ENCODE assay signal across 35 cellular contexts in genomic region chr16:84382396-84382795, GRCh38. TPM values are rescaled to one million over a fixed set of nuclear protein-coding genes. Genes with fewer than 3 reads are reported as not detected.
"Had no signal": no experiment of that assay in that cellular context is flagged by ENCODE, and none has a peak within 500 bp of the region (broad histone marks: within the 10 kb centered on the region; RNA-seq: fewer than 3 reads in every experiment).

No MANE protein-coding gene starts in this region.

- FAIRE-seq: endometrium, endothelial cell of umbilical vein had no signal

- H3K9me3 ChIP-seq: adrenal gland, body of pancreas, colonic mucosa had no signal

- H3K4me3 ChIP-seq: adrenal gland, body of pancreas, colonic mucosa, esophagus squamous epithelium, gastroesophageal sphincter had no signal

- H3K27ac ChIP-seq: adrenal gland, body of pancreas, colonic mucosa, epithelial cell of prostate, esophagus squamous epithelium, gastroesophageal sphincter had no signal

- H3K27me3 ChIP-seq: adrenal gland, body of pancreas, colonic mucosa, esophagus squamous epithelium, gastroesophageal sphincter had no signal

- H3K36me3 ChIP-seq: adrenal gland, colonic mucosa, esophagus squamous epithelium, gastroesophageal sphincter had no signal

- H3K4me1 ChIP-seq: adrenal gland, body of pancreas, colonic mucosa, gastroesophageal sphincter had no signal

- ATAC-seq: activated CD4-positive, alpha-beta T cell treated with anti-CD3 and anti-CD28 coated beads for 36 hours; activated CD8-positive, alpha-beta memory T cell treated with anti-CD3 and anti-CD28 coated beads, Interleukin-2, amount 10 ng/mL, durations not matched to agents 7 days and 5 days; activated CD8-positive, alpha-beta T cell treated with anti-CD3 and anti-CD28 coated beads, Interleukin-2, amount 10 ng/mL, durations not matched to agents 7 days and 5 days; activated naive CD8-positive, alpha-beta T cell treated with anti-CD3 and anti-CD28 coated beads, Interleukin-2, amount 50 U/mL, for 24 hours; body of pancreas; gastroesophageal sphincter; T-helper 17 cell had no signal

- DNase-seq: activated CD4-positive, alpha-beta memory T cell treated with anti-CD3 and anti-CD28 coated beads for 36 hours; activated CD4-positive, alpha-beta T cell treated with anti-CD3 and anti-CD28 coated beads for 36 hours; activated CD4-positive, alpha-beta T cell treated with anti-CD3 and anti-CD28 coated beads, Interleukin-2, amount 10 ng/mL, durations not matched to agents 24 days and 14 days; activated CD4-positive, CD25-positive, alpha-beta regulatory T cell; activated CD4-positive, CD25-positive, alpha-beta regulatory T cell treated with anti-CD3 and anti-CD28 coated beads, Interleukin-2, amount 50 U/mL, for 72 hours; activated CD8-positive, alpha-beta memory T cell treated with anti-CD3 and anti-CD28 coated beads, Interleukin-2, amount 10 ng/mL, durations not matched to agents 7 days and 5 days; activated CD8-positive, alpha-beta memory T cell treated with anti-CD3 and anti-CD28 coated beads, Interleukin-2, amount 50 U/mL, for 4 hours; activated CD8-positive, alpha-beta T cell treated with anti-CD3 and anti-CD28 coated beads, Interleukin-2, amount 10 ng/mL, durations not matched to agents 7 days and 5 days; activated effector memory CD4-positive, alpha-beta T cell treated with anti-CD3 and anti-CD28 coated beads, Interleukin-2, amount 50 U/mL, for 16 hours; activated naive CD4-positive, alpha-beta T cell treated with anti-CD3 and anti-CD28 coated beads for 36 hours; activated naive CD8-positive, alpha-beta T cell treated with anti-CD3 and anti-CD28 coated beads for 36 hours; activated naive CD8-positive, alpha-beta T cell treated with anti-CD3 and anti-CD28 coated beads, Interleukin-2, amount 50 U/mL, for 24 hours; activated T-cell treated with anti-CD3 and anti-CD28 coated beads, Interleukin-2, amount 50 U/mL, for 1 hour; activated T-cell treated with anti-CD3 and anti-CD28 coated beads, Interleukin-2, amount 50 U/mL, for 48 hours; adrenal gland; amygdala; body of pancreas; central memory CD4-positive, alpha-beta T cell; cerebellar nuclear complex; colonic mucosa; effector CD8-positive, alpha-beta T cell; esophagus squamous epithelium; foreskin melanocyte; T-helper 1 cell; T-helper 17 cell had no signal

RNA-seq across cellular contexts. Expression of gene ATP2C2, which starts 14.1 kb away (rescaled TPM):
- total RNA-seq: activated CD4-positive, alpha-beta memory T cell treated with anti-CD3 and anti-CD28 coated beads for 36 hours; activated CD4-positive, alpha-beta T cell treated with anti-CD3 and anti-CD28 coated beads for 36 hours; activated CD4-positive, alpha-beta T cell treated with anti-CD3 and anti-CD28 coated beads, Interleukin-2, amount 10 ng/mL, durations not matched to agents 24 days and 14 days; activated CD8-positive, alpha-beta memory T cell treated with anti-CD3 and anti-CD28 coated beads for 36 hours; activated CD8-positive, alpha-beta memory T cell treated with anti-CD3 and anti-CD28 coated beads, Interleukin-2, amount 10 ng/mL, durations not matched to agents 7 days and 5 days; activated CD8-positive, alpha-beta T cell treated with anti-CD3 and anti-CD28 coated beads, Interleukin-2, amount 10 ng/mL, durations not matched to agents 7 days and 5 days; activated naive CD4-positive, alpha-beta T cell treated with anti-CD3 and anti-CD28 coated beads for 36 hours; activated naive CD8-positive, alpha-beta T cell treated with anti-CD3 and anti-CD28 coated beads for 36 hours; activated T-helper 1 cell treated with anti-CD3 and anti-CD28 coated beads, Interleukin-12 subunit alpha, Interleukin-12 subunit beta, Interleukin-2, Interleukin-4 antibody, amounts not matched to agents 30 ng/mL and 10 ng/mL and 1 ng/mL, durations not matched to agents 14 hours and 24 hours and 36 hours; activated T-helper 2 cell treated with anti-CD3 and anti-CD28 coated beads, Interferon-gamma antibody, Interleukin-2, Interleukin-4, amounts not matched to agents 10 μg/mL and 5 μg/mL and 100 μg/mL, durations not matched to agents 14 hours and 24 hours and 36 hours; dermis microvascular lymphatic vessel endothelial cell; endothelial cell of umbilical vein; fibroblast of lung; fibroblast of villous mesenchyme; T-helper 17 cell had no signal
- polyA plus RNA-seq: endothelial cell of umbilical vein, fibroblast of lung had no signal
